Comparison of ENCODE assay signal across 19 cellular contexts in the genomic region with DNA sequence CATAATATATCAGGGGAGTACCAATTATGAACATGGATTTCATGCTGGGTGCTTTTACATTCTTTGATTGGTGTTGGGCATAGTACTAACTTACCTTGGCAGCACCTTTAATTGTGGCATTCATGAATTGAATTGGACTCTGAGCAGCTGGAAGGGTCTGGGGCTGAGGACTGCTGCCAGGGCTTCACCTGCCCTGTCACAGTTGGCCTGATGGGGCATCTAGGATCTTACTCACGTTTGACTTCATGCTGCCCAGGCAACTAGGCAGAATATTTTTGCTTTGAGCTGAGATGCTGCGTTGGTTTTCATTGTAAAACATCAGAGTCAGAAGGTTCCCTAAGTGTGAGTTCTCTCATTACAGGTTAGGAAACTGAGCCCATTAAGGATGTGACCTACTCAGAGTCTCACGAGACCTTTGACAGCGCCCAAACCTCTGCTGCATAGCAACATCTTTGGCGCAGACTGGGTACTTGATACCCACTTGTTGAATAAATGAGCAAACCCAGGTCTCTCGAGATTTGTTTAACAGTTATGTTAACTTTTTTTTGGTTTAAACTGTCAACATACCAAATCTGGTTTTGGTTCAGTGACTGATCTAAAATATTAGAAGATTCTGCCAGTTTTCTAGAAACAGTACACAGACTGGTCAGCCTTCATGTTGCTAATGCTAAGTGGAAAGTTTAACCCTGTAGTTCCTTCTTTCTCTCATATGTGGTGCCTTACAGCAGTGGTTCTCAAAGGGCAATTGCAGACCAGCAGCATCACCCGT.
DNase-seq lines count a peak whose midpoint lies in the region; ATAC-seq, FAIRE-seq and TF ChIP-seq lines count a peak whose summit lies in the region.
"Had no signal": no experiment of that assay in that cellular context is flagged by ENCODE, and none has a peak within 500 bp of the region (broad histone marks: within the 10 kb centered on the region; RNA-seq: fewer than 3 reads in every experiment).

No MANE protein-coding gene starts in this region.

- 73 to 85% methylated on average over 6 to 7 of the region's 7 CpGs for WGBS in esophagus squamous epithelium, 2 donors
- WGBS in small intestine, 3 donors, result 68 to 74% (median 70%) methylated on average over 7 of the region's 7 CpGs

- POLR2A ChIA-PET in HEK293 (lab: Yijun Ruan, JAX), result no interaction called here

- CTCF ChIA-PET in HEK293 (lab: Yijun Ruan, JAX), result no interaction called here

- H3K27me3 ChIP-seq in esophagus squamous epithelium, result no peaks in the 10 kb centered on the region
- H3K27me3 ChIP-seq in rectal smooth muscle tissue (ENCODE audit: control insufficient read depth, insufficient read depth, low read length), result no peaks in the 10 kb centered on the region
- H3K27me3 ChIP-seq in dorsolateral prefrontal cortex, result no peaks in the 10 kb centered on the region
- H3K27me3 ChIP-seq in small intestine (ENCODE audit: control insufficient read depth in 2 of 2, insufficient read depth in 2 of 2, low read length in 2 of 2), result no peaks in the 10 kb centered on the region
- H3K27me3 ChIP-seq: BE2C, uterus had no signal

- no peaks in the 10 kb centered on the region for H3K9me3 ChIP-seq in HEK293 (ENCODE audit: control insufficient read depth, insufficient read depth, low read depth, low read length)
- H3K9me3 ChIP-seq in esophagus squamous epithelium, result no peaks in the 10 kb centered on the region
- no peaks in the 10 kb centered on the region for H3K9me3 ChIP-seq in small intestine (ENCODE audit: control insufficient read depth, low read depth)
- H3K9me3 ChIP-seq: BE2C, uterus had no signal

- H3K36me3 ChIP-seq in HEK293 (ENCODE audit: control insufficient read depth in 2 of 2, insufficient read depth in 1 of 2, low read length in 2 of 2) (peaks cover 0 to 3% of the 10 kb centered on the region in 2 experiments; a peak in 2 of 3 replicates), esophagus squamous epithelium (peaks cover 0 to 33% (median 0%) of the 10 kb centered on the region in 3 donors), rectal smooth muscle tissue (ENCODE audit: control insufficient read depth, insufficient read depth, low read length) (no peaks in the 10 kb centered on the region), small intestine (ENCODE audit: control insufficient read depth in 2 of 2, insufficient read depth in 2 of 2, low read length in 2 of 2) (no peaks in the 10 kb centered on the region)
- H3K36me3 ChIP-seq: BE2C, uterus had no signal

- TF ChIP-seq POLR2A in esophagus squamous epithelium (IDR thresholded peaks at IDR 0.05), result no peak

- no peak for FAIRE-seq in small intestine (lab: Jason Lieb, UNC)

- H3K4me1 ChIP-seq in HEK293 (ENCODE audit: control insufficient read depth, insufficient read depth, low read length), result no peaks in the 10 kb centered on the region
- peaks cover 20 to 67% (median 43%) of the 10 kb centered on the region in 3 donors for H3K4me1 ChIP-seq in esophagus squamous epithelium
- H3K4me1 ChIP-seq in rectal smooth muscle tissue (ENCODE audit: control insufficient read depth, insufficient read depth, low read length), result peaks cover 63% of the 10 kb centered on the region
- peaks cover 6 to 13% of the 10 kb centered on the region in 2 donors for H3K4me1 ChIP-seq in small intestine (ENCODE audit: control insufficient read depth in 2 of 2, insufficient read depth in 1 of 2, low read depth in 1 of 2, low read length in 1 of 2)
- H3K4me1 ChIP-seq: BE2C, uterus had no signal

- TF ChIP-seq CTCF in HEK293 (tag by site-specific recombination; IDR thresholded peaks at IDR 0.05) (no peak), esophagus squamous epithelium (IDR thresholded peaks at IDR 0.05) (no peak), dorsolateral prefrontal cortex (IDR thresholded peaks at IDR 0.05 in 54 of 56, conservative IDR thresholded peaks at IDR 0.05 in 2 of 56; ENCODE audit: low read depth in 1 of 56, partially characterized antibody in 56 of 56) (no peak)

- DNase-seq in COR-L47 (lab: John Stamatoyannopoulos, UW) (peak; percentile 83), esophagus squamous epithelium (lab: John Stamatoyannopoulos, UW) (no peak), dorsolateral prefrontal cortex (no peak), small intestine (no peak)
- DNase-seq: activated CD8-positive, alpha-beta memory T cell treated with anti-CD3 and anti-CD28 coated beads for 24 hours; activated effector memory CD4-positive, alpha-beta T cell treated with anti-CD3 and anti-CD28 coated beads, Interleukin-2, amount 50 U/mL, for 16 hours; BE2C; DND-41; KBM-7; NCI-H187; stimulated activated CD4-positive, alpha-beta T cell treated with anti-CD3 and anti-CD28 coated beads, Interleukin-4, amount 100 ng/mL, for 24 hours; WERI-Rb-1 had no signal

- H3K9ac ChIP-seq in rectal smooth muscle tissue (ENCODE audit: low read length), result peak overlapping the region; percentile 7

- intact Hi-C loops in esophagus squamous epithelium (cut with DNase I) (no loop called here), dorsolateral prefrontal cortex (cut with DNase I) (no loop called here)

- H3K4me3 ChIP-seq in HEK293 (ENCODE audit: low read depth, low read length) (no peak overlapping the region), esophagus squamous epithelium (no peak overlapping the region), rectal smooth muscle tissue (ENCODE audit: low read length) (no peak overlapping the region), dorsolateral prefrontal cortex (no peak overlapping the region), small intestine (ENCODE audit: low read depth in 1 of 2, low read length in 2 of 2) (no peak overlapping the region)
- H3K4me3 ChIP-seq: coronary artery, uterus had no signal

- H3K27ac ChIP-seq in HEK293 (ENCODE audit: extremely low read depth, low read depth, low read length), result no peak overlapping the region
- peak overlapping the region; percentile 71 to 83 (median 81) for H3K27ac ChIP-seq in esophagus squamous epithelium
- peak overlapping the region; percentile 59 for H3K27ac ChIP-seq in rectal smooth muscle tissue (ENCODE audit: low read depth, low read length)
- peak overlapping the region in 9 of 59 donors; percentile 1 to 61 (median 41) for H3K27ac ChIP-seq in dorsolateral prefrontal cortex
- no peak overlapping the region for H3K27ac ChIP-seq in small intestine (ENCODE audit: low read depth in 1 of 2, low read length in 1 of 2)
- H3K27ac ChIP-seq: WERI-Rb-1 had no signal

- ATAC-seq in HG02588 (IDR thresholded peaks at IDR 0.05; ENCODE audit: unreplicated experiment), result no peak
- ATAC-seq: HCT116, sciatic nerve had no signal

TF ChIP-seq in HEK293, 187 proteins besides CTCF, POLR2A, EP300 and RAD21:
- TF ChIP-seq SCRT2 (tag by site-specific recombination; IDR thresholded peaks at IDR 0.05), result peak; percentile 61
- TF ChIP-seq ZNF521 (tag by site-specific recombination; IDR thresholded peaks at IDR 0.05), result no peak

Comparison
In these comparisons a context has a peak if more than half of its experiments do, and no peak if none do; other contexts are left out.
1. H3K27ac ChIP-seq: peak in esophagus squamous epithelium (4 of 4) and rectal smooth muscle tissue (single experiment); none in HEK293 (single experiment) and small intestine (0 of 2).